8 cellular contexts compared by ENCODE assay signal in genomic region chr10:68231106-68231901, GRCh38.
DNase-seq lines count a peak whose midpoint lies in the region; ATAC-seq and TF ChIP-seq lines count a peak whose summit lies in the region.

No MANE protein-coding gene starts in this region.

- peak; percentile 84 for ATAC-seq in GM21526 (IDR thresholded peaks at IDR 0.05; ENCODE audit: low FRiP score, unreplicated experiment)

- peak; percentile 26 for TF ChIP-seq CTCF in astrocyte of the cerebellum (IDR thresholded peaks at IDR 0.05; ENCODE audit: low read depth, low read length, missing control alignments)

- H3K4me3 ChIP-seq in astrocyte of the cerebellum (ENCODE audit: low read depth, low read length): peak overlapping the region; percentile 57

- peak; percentile 89 for DNase-seq in ELF-1 (ENCODE audit: low read depth, low spot score)
- peak in 66 of 76 experiments; percentile 10 to 76 (median 54) for DNase-seq in HUDEP-2 (lab: John Stamatoyannopoulos, UW; ENCODE audit: unreplicated experiment in 76 of 76)
- DNase-seq in RKO (ENCODE audit: low spot score): peak; percentile 85
- DNase-seq in astrocyte of the cerebellum (ENCODE audit: low read depth): no peak
- DNase-seq in hypothalamus (lab: John Stamatoyannopoulos, UW): peak in 50 of 51 donors; percentile 29 to 88 (median 72)
- DNase-seq in putamen (ENCODE audit: low spot score): peak; percentile 76
- no peak for DNase-seq in OCI-M2 (lab: John Stamatoyannopoulos, UW; ENCODE audit: unreplicated experiment)

- in situ Hi-C loops in astrocyte of the cerebellum (cut with HindIII; ENCODE audit: low sequenced_read_pairs): no loop called here

Comparison
In these comparisons a context has a peak if more than half of its experiments do, and no peak if none do; other contexts are left out.
1. DNase-seq: peak in ELF-1 (single experiment), HUDEP-2 (66 of 76), RKO (single experiment), hypothalamus (50 of 51) and putamen (single experiment); none in astrocyte of the cerebellum (single experiment) and OCI-M2 (single experiment).